Comparison of ENCODE assay signal across 8 cellular contexts in the genomic region with DNA sequence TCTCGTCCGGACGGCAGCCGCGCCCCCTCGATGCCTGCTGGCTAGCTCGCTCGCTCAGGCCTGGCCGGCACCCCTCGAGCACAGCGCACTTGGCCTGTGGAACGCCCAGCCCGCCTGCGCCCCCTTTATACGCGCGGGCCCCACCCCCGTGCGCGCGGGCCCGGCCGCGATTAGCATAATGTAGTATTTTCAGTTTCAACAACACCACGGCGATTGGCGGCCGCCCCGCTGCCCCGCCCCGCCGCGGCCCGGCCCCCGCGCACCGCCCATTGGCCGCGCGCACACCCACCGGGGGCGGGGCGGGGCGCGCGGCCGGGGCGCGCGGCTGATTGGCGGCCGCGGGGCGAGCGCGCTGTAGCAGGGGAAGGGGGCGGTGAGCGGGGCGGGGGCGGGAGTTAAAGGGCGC.
A peak's percentile ranks its signal among the peaks of the same experiment; 100 is the strongest.
DNase-seq lines count a peak whose midpoint lies in the region; ATAC-seq and TF ChIP-seq lines count a peak whose summit lies in the region.

Gene CDKN1C (minus strand): TSS at position 100 of the 406 bp plus-strand sequence. CDS start 319 bp downstream, outside the sequence.

- H3K4me3 ChIP-seq in WI38 (ENCODE audit: low read depth, low read length) = peak within 1 kb of the TSS; percentile 64

- TF ChIP-seq CTCF in GM13976 (IDR thresholded peaks at IDR 0.05; ENCODE audit: borderline replicate concordance, control extremely low read depth, extremely low read depth, insufficient read depth, missing control alignments) = no peak
- TF ChIP-seq CTCF in WI38 (IDR thresholded peaks at IDR 0.05; ENCODE audit: low read depth, low read length) = no peak

- in situ Hi-C loops in GM13976 (cut with MboI; ENCODE audit: low sequenced_read_pairs, unreplicated experiment) (no loop called here), T47D (cut with HindIII; ENCODE audit: low pct_unique_long_range_greater_than_20kb, low sequenced_read_pairs) (no loop called here)

- DNase-seq in GM13976 (ENCODE audit: low spot score) = peak; percentile 95
- DNase-seq in NCI-H146 (lab: John Stamatoyannopoulos, UW) = peak; percentile 80
- peak; percentile 84 to 92 for DNase-seq in T47D (ENCODE audit: low read depth in 1 of 2, low spot score in 1 of 2)
- peak; percentile 92 for DNase-seq in iPS-NIHi11 (ENCODE audit: low spot score)
- peak; percentile 41 for DNase-seq in smooth muscle cell of the brain vasculature (ENCODE audit: low read depth, low spot score)
- no peak for DNase-seq in NCI-H187 treated with DMSO at 0.1 percent for 48 hours (lab: John Stamatoyannopoulos, UW)

- ATAC-seq in HG02798 (IDR thresholded peaks at IDR 0.05; ENCODE audit: poor library complexity, unreplicated experiment) = peak; percentile 81
